Comparison of ENCODE assay signal across 16 cellular contexts in genomic region chr1:155717041-155717440, GRCh38. TPM values are rescaled to one million over a fixed set of nuclear protein-coding genes. Genes with fewer than 3 reads are reported as not detected.
DNase-seq lines count a peak whose midpoint lies in the region; ATAC-seq, FAIRE-seq and TF ChIP-seq lines count a peak whose summit lies in the region.
"Had no signal": no experiment of that assay in that cellular context is flagged by ENCODE, and none has a peak within 500 bp of the region (broad histone marks: within the 10 kb centered on the region; RNA-seq: fewer than 3 reads in every experiment).

No MANE protein-coding gene starts in this region.

- intact Hi-C loops in GM12878 (cut with micrococcal nuclease; ENCODE audit: unreplicated experiment) = no loop called here

- H3K4me3 ChIP-seq in GM12878 = no peak overlapping the region; the same call in 1 of the 2 replicates
- H3K4me3 ChIP-seq: BLaER1, lower lobe of right lung, sigmoid colon had no signal

- peak overlapping the region; percentile 44; the same call in 1 of the 2 replicates for H3K4me2 ChIP-seq in GM12878 (ENCODE audit: control insufficient read depth, insufficient read depth)
- H3K4me2 ChIP-seq: BLaER1 had no signal

- peak overlapping the region; percentile 18; the same call in 1 of the 2 replicates for H2AFZ ChIP-seq in GM12878 (ENCODE audit: control insufficient read depth, low read depth, low read length)

- CTCF ChIA-PET in GM12878 (lab: Yijun Ruan, JAX) = no interaction called here

- DNase-seq in GM13976 (ENCODE audit: low spot score) (peak; percentile 68), GM12878 (ENCODE audit: low read depth, low spot score) (peak; percentile 56), RKO (ENCODE audit: low spot score) (no peak), iPS-NIHi11 (ENCODE audit: low spot score) (no peak)
- DNase-seq: activated naive CD4-positive, alpha-beta T cell; DND-41; foreskin fibroblast; lower lobe of right lung; NCI-H2227 treated with DMSO at 0.1 percent for 48 hours; PC-3; sigmoid colon had no signal

- H3K27ac ChIP-seq in GM12878 (ENCODE audit: control insufficient read depth, insufficient read depth) = peak overlapping the region; percentile 23
- H3K27ac ChIP-seq: BLaER1, lower lobe of right lung, sigmoid colon had no signal

- no peak for TF ChIP-seq RAD21 in GM12878 (IDR thresholded peaks at IDR 0.05; ENCODE audit: insufficient read depth, low read depth, low read length)

- no peak overlapping the region for H3K9ac ChIP-seq in GM12878 (ENCODE audit: control insufficient read depth, insufficient read depth, low read length)
- H3K9ac ChIP-seq: BLaER1 had no signal

- ATAC-seq in GM19455 (IDR thresholded peaks at IDR 0.05; ENCODE audit: unreplicated experiment) = peak; percentile 68
- peak; percentile 75 for ATAC-seq in HG03095 (IDR thresholded peaks at IDR 0.05; ENCODE audit: unreplicated experiment)
- peak; percentile 96 for ATAC-seq in GM12878
- ATAC-seq in HG03280 (IDR thresholded peaks at IDR 0.05; ENCODE audit: unreplicated experiment) = no peak
- ATAC-seq in GM19351 (IDR thresholded peaks at IDR 0.05; ENCODE audit: unreplicated experiment) = no peak
- ATAC-seq: lower lobe of right lung, PC-3 had no signal

- BruUV-seq in GM12878 (replicated peaks; lab: Mats Ljungman, UMichigan) = no TSS peak

- no peak for TF ChIP-seq EP300 in GM12878 (IDR thresholded peaks at IDR 0.05; ENCODE audit: borderline replicate concordance in 1 of 2, control insufficient read depth in 1 of 2, low read depth in 2 of 2, low read length in 2 of 2)

- RAD21 ChIA-PET in GM12878 (lab: Charles Lee; ENCODE audit: unreplicated experiment) = interaction anchor here (0.7 kb wide), 1 partner anchor 18 kb away, joined by 3 read pairs; no protein-coding TSS in a partner anchor

- H3K4me1 ChIP-seq in GM12878 (ENCODE audit: control insufficient read depth, insufficient read depth, low read length) = peaks cover 12% of the 10 kb centered on the region
- H3K4me1 ChIP-seq: lower lobe of right lung had no signal

- H3K9me3 ChIP-seq in GM12878 (replicated peaks; ENCODE audit: control insufficient read depth, insufficient read depth, low read length) = no peaks in the 10 kb centered on the region
- H3K9me3 ChIP-seq: BLaER1, lower lobe of right lung, sigmoid colon had no signal

- H3K36me3 ChIP-seq in GM12878 (ENCODE audit: control insufficient read depth in 2 of 2, insufficient read depth in 2 of 2, low read length in 1 of 2) = peaks cover 3 to 6% of the 10 kb centered on the region in 2 experiments

- FAIRE-seq in GM12878 (lab: Jason Lieb, UNC) = peak; percentile 41

- no peaks in the 10 kb centered on the region; the same call in 1 of the 2 replicates for H3K79me2 ChIP-seq in GM12878 (ENCODE audit: control insufficient read depth, insufficient read depth, low read length)

- SMC1A ChIA-PET in GM12878 (lab: Charles Lee; ENCODE audit: uncharacterized antibody, unreplicated experiment) = interaction anchor here (1.0 kb wide), 1 partner anchor 302 kb away, joined by 3 read pairs; no protein-coding TSS in a partner anchor

- in situ Hi-C loops in GM13976 (cut with MboI; ENCODE audit: low sequenced_read_pairs, unreplicated experiment) (no loop called here), GM12878 (cut with MboI) (no loop called here)

- POLR2A ChIA-PET in GM12878 (lab: Charles Lee) = interaction anchor here (0.6 to 1.0 kb wide), 4 partner anchors 21 to 364 kb away, joined by 3 to 6 read pairs (median 4); no protein-coding TSS in a partner anchor

- no peak for TF ChIP-seq POLR2A in GM12878 (IDR thresholded peaks at IDR 0.05; ENCODE audit: low read depth, low read length)

- no peaks in the 10 kb centered on the region for H3K27me3 ChIP-seq in GM12878 (replicated peaks in 1 of 2; ENCODE audit: control insufficient read depth in 2 of 2, insufficient read depth in 2 of 2, low read length in 1 of 2)
- H3K27me3 ChIP-seq: BLaER1, sigmoid colon had no signal

- no peaks in the 10 kb centered on the region for H4K20me1 ChIP-seq in GM12878 (ENCODE audit: control insufficient read depth, insufficient read depth)

- TF ChIP-seq CTCF in GM13976 (IDR thresholded peaks at IDR 0.05; ENCODE audit: borderline replicate concordance, control extremely low read depth, extremely low read depth, insufficient read depth, missing control alignments) (no peak), GM12878 (IDR thresholded peaks at IDR 0.05 in 2 of 3, conservative IDR thresholded peaks at IDR 0.05 in 1 of 3; ENCODE audit: control insufficient read depth in 2 of 3, extremely low read depth in 1 of 3, insufficient read depth in 1 of 3, low read depth in 3 of 3, low read length in 3 of 3) (no peak)

- 50% methylated on average over 7 of the region's 7 CpGs for WGBS in GM12878 (ENCODE audit: insufficient coverage, insufficient replicate concordance, low lambda C conversion rate, missing lambda C conversion rate)

TF ChIP-seq in GM12878, 131 proteins besides CTCF, POLR2A, EP300 and RAD21 (continues in another document):
- TF ChIP-seq, protein P1, sequence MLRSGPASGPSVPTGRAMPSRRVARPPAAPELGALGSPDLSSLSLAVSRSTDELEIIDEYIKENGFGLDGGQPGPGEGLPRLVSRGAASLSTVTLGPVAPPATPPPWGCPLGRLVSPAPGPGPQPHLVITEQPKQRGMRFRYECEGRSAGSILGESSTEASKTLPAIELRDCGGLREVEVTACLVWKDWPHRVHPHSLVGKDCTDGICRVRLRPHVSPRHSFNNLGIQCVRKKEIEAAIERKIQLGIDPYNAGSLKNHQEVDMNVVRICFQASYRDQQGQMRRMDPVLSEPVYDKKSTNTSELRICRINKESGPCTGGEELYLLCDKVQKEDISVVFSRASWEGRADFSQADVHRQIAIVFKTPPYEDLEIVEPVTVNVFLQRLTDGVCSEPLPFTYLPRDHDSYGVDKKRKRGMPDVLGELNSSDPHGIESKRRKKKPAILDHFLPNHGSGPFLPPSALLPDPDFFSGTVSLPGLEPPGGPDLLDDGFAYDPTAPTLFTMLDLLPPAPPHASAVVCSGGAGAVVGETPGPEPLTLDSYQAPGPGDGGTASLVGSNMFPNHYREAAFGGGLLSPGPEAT (IDR thresholded peaks at IDR 0.05; ENCODE audit: low read depth) = no peak
- TF ChIP-seq POU2F2 (IDR thresholded peaks at IDR 0.05; ENCODE audit: borderline replicate concordance, low read depth, low read length) (peak; percentile 68; the same call in 2 of the 3 replicates), BHLHE40 (IDR thresholded peaks at IDR 0.05; ENCODE audit: borderline replicate concordance in 1 of 2, low read depth in 2 of 2, low read length in 1 of 2) (0 out of 4 replicates have a peak, but pooled peaks of 1 of the 2 experiments have one; percentile 18), CBX5 (IDR thresholded peaks at IDR 0.05; ENCODE audit: low read depth) (no peak), ZZZ3 (IDR thresholded peaks at IDR 0.05; ENCODE audit: control insufficient read depth, insufficient read length, low read depth) (no peak)

RNA-seq across cellular contexts. Expression of gene DAP3, which starts 28.1 kb away (rescaled TPM):
- total RNA-seq in GM12878 (2013; cell fraction: nucleolus; rRNA removed) = 110 and 123 TPM in 2 replicates
- total RNA-seq in GM12878 (2014; rRNA removed) = 60.0 and 61.3 TPM in 2 replicates
- total RNA-seq in GM12878 (2014; rRNA removed; fragmentation: Illumina TruSeq; extraction: Trizol) = 116 and 125 TPM in 2 replicates
- total RNA-seq in GM12878 (2021) = 127 TPM in 2 replicates
- polyA plus RNA-seq in GM12878 (2011; ENCODE audit: low read depth) = 61.3 TPM
- 223 and 228 TPM in 2 replicates for polyA plus RNA-seq in GM12878 (2011; rRNA removed)
- 143 and 162 TPM in 2 replicates for polyA plus RNA-seq in GM12878 (2011; cell fraction: cytosol; rRNA removed)
- polyA plus RNA-seq in GM12878 (2011; cell fraction: nucleus; rRNA removed) = 143 and 150 TPM in 2 replicates
- 86.2 and 93.3 TPM in 2 replicates for polyA plus RNA-seq in GM12878 (2012)
- 184 and 197 TPM in 2 replicates for polyA plus RNA-seq in GM12878 (2014; fragmentation: Illumina TruSeq; extraction: Trizol)
- 100 to 1,000 TPM; 149 to 175 TPM for polyA plus RNA-seq in GM12878 (2014; fragmentation: Nextera tagmentation; extraction: Ambion mirVana)
- polyA plus RNA-seq in GM12878 (2014; rRNA removed) = 154 and 160 TPM in 2 replicates
- polyA plus RNA-seq in GM12878 (2016; fragmentation: Nextera tagmentation; extraction: Ambion mirVana) = 100 to 1,000 TPM; 117 to 128 TPM
- 151 and 163 TPM in 2 replicates for polyA minus RNA-seq in GM12878 (2011; rRNA and poly(A)+ RNA removed)
- polyA minus RNA-seq in GM12878 (2011; cell fraction: cytosol; rRNA and poly(A)+ RNA removed) = 47.7 and 53.9 TPM in 2 replicates
- 73.6 and 102 TPM in 2 replicates for polyA minus RNA-seq in GM12878 (2011; cell fraction: nucleus; rRNA and poly(A)+ RNA removed)

RNA-seq across cellular contexts. Expression of gene YY1AP1, which starts 28.5 kb away (rescaled TPM):
- 114 and 137 TPM in 2 replicates for total RNA-seq in GM12878 (2013; cell fraction: nucleolus; rRNA removed)
- 34.6 and 36.7 TPM in 2 replicates for total RNA-seq in GM12878 (2014; rRNA removed)
- 37.8 and 38.4 TPM in 2 replicates for total RNA-seq in GM12878 (2014; rRNA removed; fragmentation: Illumina TruSeq; extraction: Trizol)
- total RNA-seq in GM12878 (2021) = 51.4 and 52.3 TPM in 2 replicates
- polyA plus RNA-seq in GM12878 (2011; ENCODE audit: low read depth) = 42.5 TPM
- 112 and 118 TPM in 2 replicates for polyA plus RNA-seq in GM12878 (2011; rRNA removed)
- 89.8 and 106 TPM in 2 replicates for polyA plus RNA-seq in GM12878 (2011; cell fraction: cytosol; rRNA removed)
- 87.6 and 105 TPM in 2 replicates for polyA plus RNA-seq in GM12878 (2011; cell fraction: nucleus; rRNA removed)
- 45.2 and 52.5 TPM in 2 replicates for polyA plus RNA-seq in GM12878 (2012)
- polyA plus RNA-seq in GM12878 (2014; fragmentation: Illumina TruSeq; extraction: Trizol) = 76.1 and 90.7 TPM in 2 replicates
- 10 to 100 TPM; 13.2 to 23.7 TPM for polyA plus RNA-seq in GM12878 (2014; fragmentation: Nextera tagmentation; extraction: Ambion mirVana)
- 50.8 and 51.3 TPM in 2 replicates for polyA plus RNA-seq in GM12878 (2014; rRNA removed)
- 10 to 100 TPM; 39.3 to 41.8 TPM for polyA plus RNA-seq in GM12878 (2016; fragmentation: Nextera tagmentation; extraction: Ambion mirVana)
- 92.4 and 144 TPM in 2 replicates for polyA minus RNA-seq in GM12878 (2011; rRNA and poly(A)+ RNA removed)
- polyA minus RNA-seq in GM12878 (2011; cell fraction: cytosol; rRNA and poly(A)+ RNA removed) = 32.6 and 38.9 TPM in 2 replicates
- polyA minus RNA-seq in GM12878 (2011; cell fraction: nucleus; rRNA and poly(A)+ RNA removed) = 24.2 and 32.8 TPM in 2 replicates

Comparison
In these comparisons a context has a peak if more than half of its experiments do, and no peak if none do; other contexts are left out.
1. DNase-seq: peak in GM13976 (single experiment) and GM12878 (single experiment); none in RKO (single experiment) and iPS-NIHi11 (single experiment).
2. ATAC-seq: peak in GM19455 (single experiment), HG03095 (single experiment) and GM12878 (single experiment); none in HG03280 (single experiment) and GM19351 (single experiment).